ENCODE assay signal across 10 cellular contexts in the genomic region with DNA sequence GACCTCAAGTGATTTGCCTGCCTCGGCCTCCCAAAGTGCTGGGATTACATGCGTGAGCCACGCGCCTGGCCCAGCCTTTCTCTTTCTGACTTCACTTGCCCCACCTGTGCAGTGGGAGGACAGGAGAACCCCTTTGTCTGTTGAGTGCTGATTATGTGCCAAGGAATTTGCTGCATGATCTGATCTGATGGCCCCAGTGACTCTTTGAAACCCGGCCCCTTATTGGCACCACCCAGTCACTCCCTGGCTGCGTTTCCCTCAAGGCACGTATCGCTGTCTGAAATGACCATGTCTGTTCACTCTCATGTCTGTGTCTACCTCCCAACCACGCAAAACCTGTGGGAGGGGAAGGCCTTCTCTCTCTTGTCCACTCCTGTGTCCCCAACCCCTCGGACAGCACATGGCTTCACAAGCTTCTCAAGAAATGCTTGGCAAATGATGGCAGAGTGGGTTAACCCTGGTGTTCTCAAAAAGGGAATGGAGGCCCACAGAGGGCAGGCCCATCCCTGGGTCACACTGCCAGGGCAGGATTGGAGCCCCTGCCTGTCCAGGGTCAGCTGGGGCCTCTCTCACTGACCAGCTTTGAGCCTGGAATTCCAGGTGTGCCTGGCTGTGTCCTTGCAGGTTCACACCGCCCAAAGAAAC. TPM values are rescaled to one million over a fixed set of nuclear protein-coding genes. Genes with fewer than 3 reads are reported as not detected.
DNase-seq lines count a peak whose midpoint lies in the region; ATAC-seq, FAIRE-seq and TF ChIP-seq lines count a peak whose summit lies in the region.
"Had no signal": no experiment of that assay in that cellular context is flagged by ENCODE, and none has a peak within 500 bp of the region (broad histone marks: within the 10 kb centered on the region; RNA-seq: fewer than 3 reads in every experiment).

No MANE protein-coding gene starts in this region.

- peaks cover 31 to 34% of the 10 kb centered on the region in 2 donors for H3K4me1 ChIP-seq in mucosa of rectum (ENCODE audit: control insufficient read depth in 2 of 2, insufficient read depth in 2 of 2, low read length in 2 of 2)
- peaks cover 20 to 48% of the 10 kb centered on the region in 2 donors for H3K4me1 ChIP-seq in thyroid gland

- no peak for ATAC-seq in GM21619 (IDR thresholded peaks at IDR 0.05; ENCODE audit: unreplicated experiment)

- no peak overlapping the region for H3K9ac ChIP-seq in mucosa of rectum (ENCODE audit: low read depth in 1 of 2, low read length in 2 of 2)

- H3K27me3 ChIP-seq in mucosa of rectum (ENCODE audit: control insufficient read depth in 2 of 2, insufficient read depth in 2 of 2, low read length in 2 of 2) (no peaks in the 10 kb centered on the region), thyroid gland (no peaks in the 10 kb centered on the region)

- TF ChIP-seq CTCF in RWPE1 (conservative IDR thresholded peaks at IDR 0.05; ENCODE audit: low read depth) (no peak), thyroid gland (IDR thresholded peaks at IDR 0.05) (no peak)

- H3K36me3 ChIP-seq in mucosa of rectum (ENCODE audit: control insufficient read depth in 2 of 2, insufficient read depth in 2 of 2, low read length in 2 of 2) (no peaks in the 10 kb centered on the region), thyroid gland (no peaks in the 10 kb centered on the region)

- POLR2A ChIA-PET in RWPE1 (lab: Yijun Ruan, JAX; ENCODE audit: low non-redundant PET), result interaction anchor here (0.6 kb wide), 1 partner anchor 176 kb away, joined by 5 read pairs; no protein-coding TSS in a partner anchor

- H3K4me3 Mint-ChIP-seq in activated T-helper 1 cell treated with anti-CD3 and anti-CD28 coated beads, Interleukin-12 subunit alpha, Interleukin-12 subunit beta, Interleukin-2, Interleukin-4 antibody, amounts not matched to agents 30 ng/mL and 10 ng/mL and 1 ng/mL, durations not matched to agents 14 hours and 24 hours and 36 hours, result no peak overlapping the region

- H3K27me3 Mint-ChIP-seq in activated T-helper 1 cell treated with anti-CD3 and anti-CD28 coated beads, Interleukin-12 subunit alpha, Interleukin-12 subunit beta, Interleukin-2, Interleukin-4 antibody, amounts not matched to agents 30 ng/mL and 10 ng/mL and 1 ng/mL, durations not matched to agents 14 hours and 24 hours and 36 hours (ENCODE audit: insufficient read depth), result peaks cover 4% of the 10 kb centered on the region

- H3K27ac ChIP-seq in RWPE1, result peak overlapping the region; percentile 99
- H3K27ac ChIP-seq in mucosa of rectum (ENCODE audit: low read depth in 2 of 2, low read length in 2 of 2), result peak overlapping the region; percentile 40 to 47
- H3K27ac ChIP-seq in thyroid gland, result peak overlapping the region; percentile 82 to 99 (median 88)

- no peak overlapping the region for H3K4me3 ChIP-seq in mucosa of rectum (ENCODE audit: low read length in 2 of 2)
- no peak overlapping the region for H3K4me3 ChIP-seq in thyroid gland (replicated peaks in 1 of 3)

- peaks cover 5% of the 10 kb centered on the region for H3K4me1 Mint-ChIP-seq in activated T-helper 1 cell treated with anti-CD3 and anti-CD28 coated beads, Interleukin-12 subunit alpha, Interleukin-12 subunit beta, Interleukin-2, Interleukin-4 antibody, amounts not matched to agents 30 ng/mL and 10 ng/mL and 1 ng/mL, durations not matched to agents 14 hours and 24 hours and 36 hours (ENCODE audit: low read depth)

- CTCF ChIA-PET in RWPE1 (lab: Yijun Ruan, JAX), result no interaction called here

- peak in 1 of 2 donors; percentile 21 for TF ChIP-seq POLR2A in thyroid gland (IDR thresholded peaks at IDR 0.05)
- TF ChIP-seq POLR2A in H54 (IDR thresholded peaks at IDR 0.05; ENCODE audit: low read depth, low read length), result no peak

- intact Hi-C loops in thyroid gland (cut with DNase I), result no loop called here
- intact Hi-C loops in activated T-helper 1 cell treated with anti-CD3 and anti-CD28 coated beads, Interleukin-12 subunit alpha, Interleukin-12 subunit beta, Interleukin-2, Interleukin-4 antibody, amounts not matched to agents 30 ng/mL and 10 ng/mL and 1 ng/mL, durations not matched to agents 14 hours and 24 hours and 36 hours (cut with micrococcal nuclease), result no loop called here

- DNase-seq in RWPE1 (ENCODE audit: low spot score), result no peak
- DNase-seq in dermis blood vessel endothelial cell, result peak; percentile 76
- DNase-seq in thyroid gland, result no peak
- DNase-seq in H54 (ENCODE audit: insufficient read length, low spot score), result no peak
- no peak for DNase-seq in activated T-helper 1 cell treated with anti-CD3 and anti-CD28 coated beads, Interleukin-12 subunit alpha, Interleukin-12 subunit beta, Interleukin-2, Interleukin-4 antibody, amounts not matched to agents 30 ng/mL and 10 ng/mL and 1 ng/mL, durations not matched to agents 14 hours and 24 hours and 36 hours (ENCODE audit: low spot score)
- DNase-seq in NCI-H128 (lab: John Stamatoyannopoulos, UW; ENCODE audit: unreplicated experiment), result no peak
- DNase-seq: activated CD4-positive, CD25-positive, alpha-beta regulatory T cell; NCI-H1436 treated with DMSO at 0.1 percent for 48 hours had no signal

- no peaks in the 10 kb centered on the region for H3K9me3 Mint-ChIP-seq in activated T-helper 1 cell treated with anti-CD3 and anti-CD28 coated beads, Interleukin-12 subunit alpha, Interleukin-12 subunit beta, Interleukin-2, Interleukin-4 antibody, amounts not matched to agents 30 ng/mL and 10 ng/mL and 1 ng/mL, durations not matched to agents 14 hours and 24 hours and 36 hours

- no peaks in the 10 kb centered on the region for H3K36me3 Mint-ChIP-seq in activated T-helper 1 cell treated with anti-CD3 and anti-CD28 coated beads, Interleukin-12 subunit alpha, Interleukin-12 subunit beta, Interleukin-2, Interleukin-4 antibody, amounts not matched to agents 30 ng/mL and 10 ng/mL and 1 ng/mL, durations not matched to agents 14 hours and 24 hours and 36 hours (ENCODE audit: low read depth)

- no peaks in the 10 kb centered on the region for H3K9me3 ChIP-seq in mucosa of rectum (ENCODE audit: control insufficient read depth in 2 of 2, low read length in 2 of 2)
- no peaks in the 10 kb centered on the region for H3K9me3 ChIP-seq in thyroid gland

- H3K27ac Mint-ChIP-seq in activated T-helper 1 cell treated with anti-CD3 and anti-CD28 coated beads, Interleukin-12 subunit alpha, Interleukin-12 subunit beta, Interleukin-2, Interleukin-4 antibody, amounts not matched to agents 30 ng/mL and 10 ng/mL and 1 ng/mL, durations not matched to agents 14 hours and 24 hours and 36 hours, result no peak overlapping the region

- WGBS in thyroid gland, 2 donors, result 72 to 81% methylated on average over 11 of the region's 11 CpGs

- FAIRE-seq in H54 (lab: Jason Lieb, UNC), result no peak

RNA-seq across cellular contexts. Expression of a gene that starts 21.9 kb away (rescaled TPM):
- total RNA-seq in dermis blood vessel endothelial cell (18.7 and 25.6 TPM in 2 replicates), thyroid gland (10 to 100 TPM; 10.7 to 12.8 (median 11.0) TPM)
- total RNA-seq in activated T-helper 1 cell treated with anti-CD3 and anti-CD28 coated beads, Interleukin-12 subunit alpha, Interleukin-12 subunit beta, Interleukin-2, Interleukin-4 antibody, amounts not matched to agents 30 ng/mL and 10 ng/mL and 1 ng/mL, durations not matched to agents 14 hours and 24 hours and 36 hours, result 17.4 and 21.0 TPM in 2 replicates

Comparison
In these comparisons a context has a peak if more than half of its experiments do, and no peak if none do; other contexts are left out.
1. H3K27ac ChIP-seq: peak in every context shown above with its lines; median percentile 99 in RWPE1; 88 in thyroid gland; 44 in mucosa of rectum.